ENCODE assay signal across 12 cellular contexts in the genomic region with DNA sequence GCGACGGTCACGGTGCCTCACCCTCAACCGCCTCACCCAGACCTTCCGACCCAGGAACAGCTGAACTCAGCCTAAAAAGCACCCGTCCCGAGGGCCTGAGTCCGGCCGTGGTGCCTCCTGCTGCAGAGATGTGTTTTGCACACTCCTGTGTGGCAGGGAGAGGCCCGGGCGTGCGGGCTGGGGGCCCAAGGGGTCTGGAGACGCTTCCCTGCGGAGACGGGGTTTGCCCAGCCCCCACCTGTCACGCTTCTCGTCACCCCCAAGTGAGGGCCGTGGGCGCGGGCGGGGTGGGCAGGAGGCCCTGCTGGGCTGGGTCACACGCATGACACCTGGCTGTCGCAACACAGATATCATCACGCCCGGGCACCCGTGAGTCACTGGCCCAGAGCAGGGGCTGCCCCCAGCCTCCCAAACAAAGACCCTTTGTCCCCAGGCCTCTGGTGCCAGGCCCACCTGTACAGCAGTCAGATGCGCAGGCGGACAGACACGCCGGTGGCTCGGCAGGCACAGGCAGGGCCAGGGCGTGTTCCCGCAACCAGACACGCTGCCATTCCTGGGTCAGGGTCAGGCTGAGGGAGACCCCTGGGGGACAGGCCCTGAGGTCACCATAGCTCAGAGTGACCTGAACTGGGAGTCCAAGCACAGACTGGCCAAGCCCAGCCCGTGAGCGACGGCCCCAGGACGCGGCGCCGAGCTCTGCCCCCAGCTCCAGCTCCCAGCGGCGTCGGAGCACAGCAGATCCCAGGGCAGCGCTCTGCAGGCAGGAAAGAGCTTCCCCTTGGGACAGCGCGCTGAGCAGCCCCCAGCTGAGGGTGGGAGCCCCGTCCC. TPM values are rescaled to one million over a fixed set of nuclear protein-coding genes. Genes with fewer than 3 reads are reported as not detected.
DNase-seq lines count a peak whose midpoint lies in the region; ATAC-seq and TF ChIP-seq lines count a peak whose summit lies in the region.
"Had no signal": no experiment of that assay in that cellular context is flagged by ENCODE, and none has a peak within 500 bp of the region (broad histone marks: within the 10 kb centered on the region; RNA-seq: fewer than 3 reads in every experiment).

No MANE protein-coding gene starts in this region.

- H3K4me1 Mint-ChIP-seq in activated CD8-positive, alpha-beta T cell treated with anti-CD3 and anti-CD28 coated beads for 36 hours (ENCODE audit: low read depth) = peaks cover 14% of the 10 kb centered on the region
- peaks cover 12% of the 10 kb centered on the region for H3K4me1 Mint-ChIP-seq in activated CD8-positive, alpha-beta T cell treated with anti-CD3 and anti-CD28 coated beads, Interleukin-2, amount 10 ng/mL, durations not matched to agents 7 days and 5 days (ENCODE audit: low read depth)
- peaks cover 8% of the 10 kb centered on the region for H3K4me1 Mint-ChIP-seq in endodermal cell
- peaks cover 22% of the 10 kb centered on the region for H3K4me1 Mint-ChIP-seq in stimulated activated naive CD8-positive, alpha-beta T cell treated with anti-CD3 and anti-CD28 coated beads, Interleukin-15, amount 100 ng/mL, for 72 hours

- no peak overlapping the region for H3K4me3 Mint-ChIP-seq in activated CD8-positive, alpha-beta T cell treated with anti-CD3 and anti-CD28 coated beads for 36 hours
- no peak overlapping the region for H3K4me3 Mint-ChIP-seq in activated CD8-positive, alpha-beta T cell treated with anti-CD3 and anti-CD28 coated beads, Interleukin-2, amount 10 ng/mL, durations not matched to agents 7 days and 5 days
- H3K4me3 Mint-ChIP-seq in endodermal cell = no peak overlapping the region
- no peak overlapping the region for H3K4me3 Mint-ChIP-seq in stimulated activated naive CD8-positive, alpha-beta T cell treated with anti-CD3 and anti-CD28 coated beads, Interleukin-15, amount 100 ng/mL, for 72 hours
- H3K4me3 Mint-ChIP-seq: natural killer cell had no signal

- H3K27ac ChIP-seq in endodermal cell (ENCODE audit: low read depth, low read length) = peak overlapping the region; percentile 22
- H3K27ac ChIP-seq: stomach had no signal

- no peaks in the 10 kb centered on the region for H3K9me3 Mint-ChIP-seq in activated CD8-positive, alpha-beta T cell treated with anti-CD3 and anti-CD28 coated beads for 36 hours
- H3K9me3 Mint-ChIP-seq in activated CD8-positive, alpha-beta T cell treated with anti-CD3 and anti-CD28 coated beads, Interleukin-2, amount 10 ng/mL, durations not matched to agents 7 days and 5 days (ENCODE audit: insufficient read depth) = no peaks in the 10 kb centered on the region
- H3K9me3 Mint-ChIP-seq in endodermal cell = peaks cover 6% of the 10 kb centered on the region
- no peaks in the 10 kb centered on the region for H3K9me3 Mint-ChIP-seq in stimulated activated naive CD8-positive, alpha-beta T cell treated with anti-CD3 and anti-CD28 coated beads, Interleukin-15, amount 100 ng/mL, for 72 hours
- H3K9me3 Mint-ChIP-seq: natural killer cell had no signal

- H3K9ac ChIP-seq in endodermal cell (ENCODE audit: extremely low read depth, low read length, poor library complexity, severe bottlenecking) = no peak overlapping the region

- DNase-seq in activated CD8-positive, alpha-beta T cell treated with anti-CD3 and anti-CD28 coated beads for 36 hours = peak; percentile 30
- DNase-seq in activated CD8-positive, alpha-beta T cell treated with anti-CD3 and anti-CD28 coated beads, Interleukin-2, amount 10 ng/mL, durations not matched to agents 7 days and 5 days = no peak
- DNase-seq in endodermal cell (no peak), SW 1271 (lab: John Stamatoyannopoulos, UW) (no peak), ecto neural progenitor cell (ENCODE audit: low spot score) (no peak)
- DNase-seq in stimulated activated naive CD8-positive, alpha-beta T cell treated with anti-CD3 and anti-CD28 coated beads, Interleukin-15, amount 100 ng/mL, for 72 hours = no peak
- DNase-seq: activated CD4-positive, alpha-beta T cell treated with anti-CD3 and anti-CD28 coated beads, Interleukin-2, amount 50 U/mL, for 4 hours; effector memory CD4-positive, alpha-beta T cell; natural killer cell; NCI-H510A treated with DMSO at 0.1 percent for 48 hours; stimulated activated CD4-positive, alpha-beta T cell treated with anti-CD3 and anti-CD28 coated beads, Interleukin-15, amount 100 ng/mL, for 24 hours had no signal

- H3K4me3 ChIP-seq in endodermal cell (ENCODE audit: low read length) = no peak overlapping the region
- H3K4me3 ChIP-seq: stomach had no signal

- ATAC-seq in activated CD8-positive, alpha-beta T cell treated with anti-CD3 and anti-CD28 coated beads for 36 hours = no peak
- ATAC-seq in activated CD8-positive, alpha-beta T cell treated with anti-CD3 and anti-CD28 coated beads, Interleukin-2, amount 10 ng/mL, durations not matched to agents 7 days and 5 days = no peak
- ATAC-seq in stimulated activated naive CD8-positive, alpha-beta T cell treated with anti-CD3 and anti-CD28 coated beads, Interleukin-15, amount 100 ng/mL, for 72 hours = peak; percentile 10
- ATAC-seq: natural killer cell had no signal

- WGBS in endodermal cell (ENCODE audit: insufficient coverage in 1 of 2, insufficient read length in 1 of 2), 2 experiments = 93 to 94% methylated on average over 29 to 48 of the region's 48 CpGs

- peaks cover 12% of the 10 kb centered on the region for H3K36me3 Mint-ChIP-seq in activated CD8-positive, alpha-beta T cell treated with anti-CD3 and anti-CD28 coated beads for 36 hours (ENCODE audit: low read depth)
- peaks cover 14% of the 10 kb centered on the region for H3K36me3 Mint-ChIP-seq in activated CD8-positive, alpha-beta T cell treated with anti-CD3 and anti-CD28 coated beads, Interleukin-2, amount 10 ng/mL, durations not matched to agents 7 days and 5 days (ENCODE audit: low read depth)
- H3K36me3 Mint-ChIP-seq in endodermal cell (ENCODE audit: low read depth) = peaks cover 14% of the 10 kb centered on the region
- H3K36me3 Mint-ChIP-seq: natural killer cell had no signal

- H3K27ac Mint-ChIP-seq in activated CD8-positive, alpha-beta T cell treated with anti-CD3 and anti-CD28 coated beads for 36 hours = no peak overlapping the region
- H3K27ac Mint-ChIP-seq in activated CD8-positive, alpha-beta T cell treated with anti-CD3 and anti-CD28 coated beads, Interleukin-2, amount 10 ng/mL, durations not matched to agents 7 days and 5 days = no peak overlapping the region
- H3K27ac Mint-ChIP-seq in endodermal cell = no peak overlapping the region
- H3K27ac Mint-ChIP-seq in stimulated activated naive CD8-positive, alpha-beta T cell treated with anti-CD3 and anti-CD28 coated beads, Interleukin-15, amount 100 ng/mL, for 72 hours = no peak overlapping the region
- H3K27ac Mint-ChIP-seq: natural killer cell had no signal

- intact Hi-C loops in activated CD8-positive, alpha-beta T cell treated with anti-CD3 and anti-CD28 coated beads for 36 hours (cut with micrococcal nuclease) = no loop called here

- no peaks in the 10 kb centered on the region for H3K36me3 ChIP-seq in endodermal cell (ENCODE audit: control insufficient read depth, insufficient read depth, low read length)

- CTCF ChIA-PET in activated CD8-positive, alpha-beta T cell treated with anti-CD3 and anti-CD28 coated beads for 36 hours (lab: Charles Lee) = interaction anchor here (1.0 kb wide), 2 partner anchors 13 to 116 kb away, joined by 3 read pairs; no protein-coding TSS in a partner anchor
- CTCF ChIA-PET in activated CD8-positive, alpha-beta T cell treated with anti-CD3 and anti-CD28 coated beads, Interleukin-2, amount 10 ng/mL, durations not matched to agents 7 days and 5 days (lab: Charles Lee) = interaction anchor here (2.2 kb wide), 1 partner anchor 116 kb away, joined by 7 read pairs; no protein-coding TSS in a partner anchor

- H3K4me1 ChIP-seq in endodermal cell (ENCODE audit: control insufficient read depth, insufficient read depth, low read length) = no peaks in the 10 kb centered on the region

- H3K27me3 Mint-ChIP-seq in activated CD8-positive, alpha-beta T cell treated with anti-CD3 and anti-CD28 coated beads for 36 hours = no peaks in the 10 kb centered on the region
- no peaks in the 10 kb centered on the region for H3K27me3 Mint-ChIP-seq in activated CD8-positive, alpha-beta T cell treated with anti-CD3 and anti-CD28 coated beads, Interleukin-2, amount 10 ng/mL, durations not matched to agents 7 days and 5 days (ENCODE audit: low read depth)
- no peaks in the 10 kb centered on the region for H3K27me3 Mint-ChIP-seq in endodermal cell (ENCODE audit: insufficient read depth)
- H3K27me3 Mint-ChIP-seq in stimulated activated naive CD8-positive, alpha-beta T cell treated with anti-CD3 and anti-CD28 coated beads, Interleukin-15, amount 100 ng/mL, for 72 hours = no peaks in the 10 kb centered on the region

- no peak for TF ChIP-seq CTCF in activated CD8-positive, alpha-beta T cell treated with anti-CD3 and anti-CD28 coated beads for 36 hours (IDR thresholded peaks at IDR 0.05)
- TF ChIP-seq CTCF in endodermal cell (conservative IDR thresholded peaks at IDR 0.05) = no peak

- POLR2A ChIA-PET in activated CD8-positive, alpha-beta T cell treated with anti-CD3 and anti-CD28 coated beads for 36 hours (lab: Charles Lee) = interaction anchor here (1.6 kb wide), 1 partner anchor 13 kb away, joined by 3 read pairs; no protein-coding TSS in a partner anchor
- POLR2A ChIA-PET in activated CD8-positive, alpha-beta T cell treated with anti-CD3 and anti-CD28 coated beads, Interleukin-2, amount 10 ng/mL, durations not matched to agents 7 days and 5 days (lab: Charles Lee) = no interaction called here

- H3K27me3 ChIP-seq in endodermal cell (ENCODE audit: control insufficient read depth, insufficient read depth, low read length, poor library complexity, severe bottlenecking) = no peaks in the 10 kb centered on the region

- H3K9me3 ChIP-seq in endodermal cell (ENCODE audit: control insufficient read depth, low read length) = no peaks in the 10 kb centered on the region
- H3K9me3 ChIP-seq: stomach had no signal

RNA-seq across cellular contexts. Expression of gene B3GALT6, which starts 6.1 kb away (rescaled TPM):
- 10 to 100 TPM; 13.1 to 14.3 TPM for total RNA-seq in activated CD8-positive, alpha-beta T cell treated with anti-CD3 and anti-CD28 coated beads for 36 hours
- 10 to 100 TPM; 21.2 to 22.4 TPM for total RNA-seq in activated CD8-positive, alpha-beta T cell treated with anti-CD3 and anti-CD28 coated beads, Interleukin-2, amount 10 ng/mL, durations not matched to agents 7 days and 5 days
- total RNA-seq in endodermal cell = 10 to 100 TPM; 24.8 to 31.5 TPM
- 27.8 TPM for polyA plus RNA-seq in endodermal cell (2013, experiment 1 of 2)
- polyA plus RNA-seq in endodermal cell (2013, experiment 2 of 2) = 24.0 TPM

RNA-seq across cellular contexts. Expression of gene SDF4, which starts 6.3 kb away (rescaled TPM):
- total RNA-seq in activated CD8-positive, alpha-beta T cell treated with anti-CD3 and anti-CD28 coated beads for 36 hours = 10 to 100 TPM; 81.5 to 87.5 TPM
- 10 to 100 TPM; 96.9 to 99.3 TPM for total RNA-seq in activated CD8-positive, alpha-beta T cell treated with anti-CD3 and anti-CD28 coated beads, Interleukin-2, amount 10 ng/mL, durations not matched to agents 7 days and 5 days
- total RNA-seq in endodermal cell = 10 to 100 TPM; 85.9 to 95.6 TPM
- 77.8 TPM for polyA plus RNA-seq in endodermal cell (2013, experiment 1 of 2)
- 71.1 TPM for polyA plus RNA-seq in endodermal cell (2013, experiment 2 of 2)

RNA-seq across cellular contexts. Expression of gene C1QTNF12, which starts 8.4 kb away (rescaled TPM):
- total RNA-seq in activated CD8-positive, alpha-beta T cell treated with anti-CD3 and anti-CD28 coated beads for 36 hours = 1 to 10 TPM; 2.6 to 4.9 TPM
- 1 to 10 TPM; 1.8 to 2.2 TPM for total RNA-seq in activated CD8-positive, alpha-beta T cell treated with anti-CD3 and anti-CD28 coated beads, Interleukin-2, amount 10 ng/mL, durations not matched to agents 7 days and 5 days
- total RNA-seq in endodermal cell = 10 to 100 TPM in 1 of 2 donors, 1 to 10 TPM in 1; 8.1 to 13.5 TPM
- polyA plus RNA-seq in endodermal cell (2013, experiment 1 of 2) = 3.2 TPM
- polyA plus RNA-seq in endodermal cell (2013, experiment 2 of 2) = 3.5 TPM

RNA-seq across cellular contexts. Expression of gene TNFRSF4, which starts 24.1 kb away (rescaled TPM):
- 100 to 1,000 TPM; 137 to 142 TPM for total RNA-seq in activated CD8-positive, alpha-beta T cell treated with anti-CD3 and anti-CD28 coated beads for 36 hours
- 1 to 10 TPM; 1.6 to 2.9 TPM for total RNA-seq in activated CD8-positive, alpha-beta T cell treated with anti-CD3 and anti-CD28 coated beads, Interleukin-2, amount 10 ng/mL, durations not matched to agents 7 days and 5 days
- total RNA-seq in endodermal cell = under 1 TPM in 1 of 2 donors, not detected in 1; 0.20 TPM
- not detected for polyA plus RNA-seq in endodermal cell (2013, experiment 1 of 2)
- polyA plus RNA-seq in endodermal cell (2013, experiment 2 of 2) = not detected

RNA-seq across cellular contexts. Expression of gene TNFRSF18, which starts 31.7 kb away (rescaled TPM):
- total RNA-seq in activated CD8-positive, alpha-beta T cell treated with anti-CD3 and anti-CD28 coated beads for 36 hours = 100 to 1,000 TPM; 126 to 135 TPM
- total RNA-seq in activated CD8-positive, alpha-beta T cell treated with anti-CD3 and anti-CD28 coated beads, Interleukin-2, amount 10 ng/mL, durations not matched to agents 7 days and 5 days = 10 to 100 TPM; 17.5 to 18.8 TPM
- 1 to 10 TPM in 1 of 2 donors, under 1 TPM in 1; 0.95 to 1.7 TPM for total RNA-seq in endodermal cell
- not detected for polyA plus RNA-seq in endodermal cell (2013, experiment 1 of 2)
- polyA plus RNA-seq in endodermal cell (2013, experiment 2 of 2) = 0.25 TPM
